Comparison of ENCODE assay signal across 19 cellular contexts in the genomic region with DNA sequence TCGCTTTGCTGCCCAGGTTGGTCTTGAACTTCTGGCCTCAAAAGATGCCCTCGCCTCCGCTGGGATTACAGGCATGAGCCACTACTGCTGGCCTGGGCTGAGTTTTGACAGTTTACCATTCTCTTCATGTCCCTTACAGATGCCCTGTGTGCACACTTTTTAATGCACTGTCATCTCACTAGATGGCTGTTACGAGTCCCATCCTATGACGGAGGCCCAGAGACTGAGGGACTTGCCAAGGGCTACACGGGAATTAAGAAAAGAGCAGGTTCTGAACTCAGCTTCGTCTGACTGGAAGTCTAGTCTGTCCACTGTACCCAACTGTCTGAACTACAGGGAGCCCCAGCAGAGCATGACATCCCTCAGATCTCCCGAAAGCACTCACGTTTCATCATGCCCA.
DNase-seq lines count a peak whose midpoint lies in the region; ATAC-seq, FAIRE-seq and TF ChIP-seq lines count a peak whose summit lies in the region.
"Had no signal": no experiment of that assay in that cellular context is flagged by ENCODE, and none has a peak within 500 bp of the region (broad histone marks: within the 10 kb centered on the region; RNA-seq: fewer than 3 reads in every experiment).

No MANE protein-coding gene starts in this region.

- H3K27ac ChIP-seq in HepG2 (ENCODE audit: extremely low read length, insufficient read depth, low read length) (no peak overlapping the region), right lobe of liver (no peak overlapping the region)

- BruUV-seq in HepG2 (replicated peaks; lab: Mats Ljungman, UMichigan), result no TSS peak

- ATAC-seq in HepG2 (no peak), right lobe of liver (no peak)

- no peak for FAIRE-seq in HepG2 (lab: Jason Lieb, UNC)
- FAIRE-seq in urothelium cell line (lab: Jason Lieb, UNC), result no peak
- FAIRE-seq: A204.1, RCC 7860 had no signal

- H3K9me3 ChIP-seq in HepG2 (ENCODE audit: low read length), result no peaks in the 10 kb centered on the region
- no peaks in the 10 kb centered on the region for H3K9me3 ChIP-seq in right lobe of liver
- H3K9me3 ChIP-seq: SK-N-SH had no signal

- H3K4me2 ChIP-seq in HepG2 (ENCODE audit: low read depth, low read length), result no peak overlapping the region
- H3K4me2 ChIP-seq: SK-N-SH had no signal

- H3K9ac ChIP-seq in HepG2 (ENCODE audit: insufficient read depth, low read depth, low read length), result no peak overlapping the region
- H3K9ac ChIP-seq: SK-N-SH had no signal

- H3K27me3 ChIP-seq in HepG2 (ENCODE audit: control insufficient read depth in 1 of 2, insufficient read depth in 2 of 2, low read length in 2 of 2), result peaks cover 0 to 23% of the 10 kb centered on the region in 2 experiments; a peak in 2 of 5 replicates
- no peaks in the 10 kb centered on the region for H3K27me3 ChIP-seq in right lobe of liver

- peaks cover 3% of the 10 kb centered on the region for H3K27me3 Mint-ChIP-seq in endothelial cell (ENCODE audit: unreplicated experiment)

- H3K36me3 ChIP-seq in HepG2 (replicated peaks in 1 of 2; ENCODE audit: control insufficient read depth in 1 of 2, insufficient read depth in 2 of 2, low read length in 2 of 2) (no peaks in the 10 kb centered on the region), right lobe of liver (no peaks in the 10 kb centered on the region)

- no peaks in the 10 kb centered on the region for H3K36me3 Mint-ChIP-seq in endothelial cell (ENCODE audit: low read depth, unreplicated experiment)
- H3K36me3 Mint-ChIP-seq: CD14-positive monocyte had no signal

- intact Hi-C loops in HepG2 (cut with micrococcal nuclease; ENCODE audit: unreplicated experiment) (no loop called here), right lobe of liver (cut with DNase I) (no loop called here)

- peak overlapping the region; percentile 54 for H3K27ac Mint-ChIP-seq in endothelial cell (ENCODE audit: unreplicated experiment)
- H3K27ac Mint-ChIP-seq: CD14-positive monocyte had no signal

- H3K4me1 ChIP-seq in HepG2 (ENCODE audit: insufficient read depth, low read length) (peaks cover 24% of the 10 kb centered on the region), right lobe of liver (peaks cover 0 to 7% (median 2%) of the 10 kb centered on the region in 4 donors)

- no peaks in the 10 kb centered on the region for H3K79me2 ChIP-seq in HepG2 (ENCODE audit: insufficient read depth, low read length)

- POLR2A ChIA-PET in HepG2 (lab: Yijun Ruan, JAX), result no interaction called here

- TF ChIP-seq EP300 in HepG2 (IDR thresholded peaks at IDR 0.05; ENCODE audit: low read depth in 2 of 2, low read length in 2 of 2) (no peak), HepG2 (CRISPR knock-in tag; IDR thresholded peaks at IDR 0.05; ENCODE audit: borderline replicate concordance) (no peak)

- no peak for DNase-seq in HepG2 (ENCODE audit: low spot score)
- no peak for DNase-seq in right lobe of liver
- DNase-seq in RPMI8226, result peak; percentile 41
- no peak for DNase-seq in endothelial cell (ENCODE audit: low spot score)
- DNase-seq in urothelium cell line (ENCODE audit: low spot score), result no peak
- no peak for DNase-seq in stimulated activated CD4-positive, alpha-beta T cell treated with anti-CD3 and anti-CD28 coated beads, Interleukin-2, amount 100 ng/mL, for 24 hours
- no peak for DNase-seq in hypothalamus (lab: John Stamatoyannopoulos, UW)
- DNase-seq: EL, GF-D8, KG1, NCI-H1417, NCI-H1694 treated with DMSO at 0.1 percent for 48 hours, NCI-H2107, NCI-H446 treated with DMSO at 0.1 percent for 48 hours, NCI-H526 treated with DMSO at 0.1 percent for 48 hours, SK-N-SH had no signal

- WGBS in HepG2 (ENCODE audit: low lambda C conversion rate), result 45% methylated on average over 9 of the region's 9 CpGs
- WGBS in right lobe of liver (ENCODE audit: insufficient coverage, low coverage, low lambda C conversion rate, missing lambda C conversion rate), result 65% methylated on average over 3 of the region's 9 CpGs

- TF ChIP-seq CTCF in HepG2 (CRISPR knock-in tag; IDR thresholded peaks at IDR 0.05), result peak; percentile 20; the same call in 1 of the 2 replicates
- no peak for TF ChIP-seq CTCF in right lobe of liver (IDR thresholded peaks at IDR 0.05)
- no peak for TF ChIP-seq CTCF in endothelial cell (IDR thresholded peaks at IDR 0.05; ENCODE audit: unreplicated experiment)

- no peaks in the 10 kb centered on the region for H3K4me1 Mint-ChIP-seq in endothelial cell (ENCODE audit: unreplicated experiment)

- no peak overlapping the region for H3K4me3 ChIP-seq in HepG2 (replicated peaks in 1 of 3; ENCODE audit: insufficient read depth in 1 of 3, low read depth in 2 of 3, low read length in 3 of 3)
- no peak overlapping the region for H3K4me3 ChIP-seq in right lobe of liver

- TF ChIP-seq RAD21 in HepG2 (CRISPR knock-in tag; IDR thresholded peaks at IDR 0.05), result no peak

- in situ Hi-C loops in HepG2 (cut with HindIII; ENCODE audit: extremely low pct_ligation_motif_present, low pct_unique_long_range_greater_than_20kb), result loop anchor here (25.0 kb wide), 1 partner anchor 342 kb away; no protein-coding TSS in a partner anchor

- H3K4me3 Mint-ChIP-seq in endothelial cell (ENCODE audit: unreplicated experiment), result no peak overlapping the region
- H3K4me3 Mint-ChIP-seq: CD14-positive monocyte had no signal

- TF ChIP-seq POLR2A in HepG2 (IDR thresholded peaks at IDR 0.05; ENCODE audit: insufficient read depth in 1 of 2, low read depth in 2 of 2, low read length in 2 of 2), result no peak
- no peak for TF ChIP-seq POLR2A in right lobe of liver (IDR thresholded peaks at IDR 0.05)

- CTCF ChIA-PET in HepG2 (lab: Yijun Ruan, JAX; ENCODE audit: low intra/inter-chr PET ratio, low total read pairs), result no interaction called here

- no peaks in the 10 kb centered on the region for H3K9me3 Mint-ChIP-seq in endothelial cell (ENCODE audit: unreplicated experiment)

- H2AFZ ChIP-seq in HepG2 (ENCODE audit: low read length), result no peak overlapping the region

- no peaks in the 10 kb centered on the region for H4K20me1 ChIP-seq in HepG2 (ENCODE audit: insufficient read depth, low read length)

TF ChIP-seq in HepG2, 621 proteins besides CTCF, POLR2A, EP300 and RAD21:
- TF ChIP-seq ZNF879 (CRISPR knock-in tag; IDR thresholded peaks at IDR 0.05), result no peak
- TF ChIP-seq ZNF234 (CRISPR knock-in tag; conservative IDR thresholded peaks at IDR 0.05), result no peak
- TF ChIP-seq SRSF4 (IDR thresholded peaks at IDR 0.05; ENCODE audit: low read depth, low read length, poor library complexity, severe bottlenecking), result no peak
- no peak for TF ChIP-seq SETDB1 (CRISPR knock-in tag; IDR thresholded peaks at IDR 0.05; ENCODE audit: borderline replicate concordance)
- no peak for TF ChIP-seq NR2F2 (IDR thresholded peaks at IDR 0.05; ENCODE audit: borderline replicate concordance, low read depth)
- TF ChIP-seq, protein P1, sequence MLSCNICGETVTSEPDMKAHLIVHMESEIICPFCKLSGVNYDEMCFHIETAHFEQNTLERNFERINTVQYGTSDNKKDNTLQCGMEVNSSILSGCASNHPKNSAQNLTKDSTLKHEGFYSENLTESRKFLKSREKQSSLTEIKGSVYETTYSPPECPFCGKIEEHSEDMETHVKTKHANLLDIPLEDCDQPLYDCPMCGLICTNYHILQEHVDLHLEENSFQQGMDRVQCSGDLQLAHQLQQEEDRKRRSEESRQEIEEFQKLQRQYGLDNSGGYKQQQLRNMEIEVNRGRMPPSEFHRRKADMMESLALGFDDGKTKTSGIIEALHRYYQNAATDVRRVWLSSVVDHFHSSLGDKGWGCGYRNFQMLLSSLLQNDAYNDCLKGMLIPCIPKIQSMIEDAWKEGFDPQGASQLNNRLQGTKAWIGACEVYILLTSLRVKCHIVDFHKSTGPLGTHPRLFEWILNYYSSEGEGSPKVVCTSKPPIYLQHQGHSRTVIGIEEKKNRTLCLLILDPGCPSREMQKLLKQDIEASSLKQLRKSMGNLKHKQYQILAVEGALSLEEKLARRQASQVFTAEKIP (CRISPR knock-in tag; IDR thresholded peaks at IDR 0.05; ENCODE audit: borderline replicate concordance), result no peak
- no peak for TF ChIP-seq DNMT3B (CRISPR knock-in tag; conservative IDR thresholded peaks at IDR 0.05)
- TF ChIP-seq ZNF121 (CRISPR knock-in tag; IDR thresholded peaks at IDR 0.05), result no peak
- no peak for TF ChIP-seq TAF1 (CRISPR knock-in tag; IDR thresholded peaks at IDR 0.05)
- no peak for TF ChIP-seq PAF1 (CRISPR knock-in tag; IDR thresholded peaks at IDR 0.05)
- no peak for TF ChIP-seq NFIB (CRISPR knock-in tag; IDR thresholded peaks at IDR 0.05; ENCODE audit: borderline replicate concordance)
- TF ChIP-seq ZNF777 (CRISPR knock-in tag; IDR thresholded peaks at IDR 0.05), result no peak
- TF ChIP-seq, protein P2, sequence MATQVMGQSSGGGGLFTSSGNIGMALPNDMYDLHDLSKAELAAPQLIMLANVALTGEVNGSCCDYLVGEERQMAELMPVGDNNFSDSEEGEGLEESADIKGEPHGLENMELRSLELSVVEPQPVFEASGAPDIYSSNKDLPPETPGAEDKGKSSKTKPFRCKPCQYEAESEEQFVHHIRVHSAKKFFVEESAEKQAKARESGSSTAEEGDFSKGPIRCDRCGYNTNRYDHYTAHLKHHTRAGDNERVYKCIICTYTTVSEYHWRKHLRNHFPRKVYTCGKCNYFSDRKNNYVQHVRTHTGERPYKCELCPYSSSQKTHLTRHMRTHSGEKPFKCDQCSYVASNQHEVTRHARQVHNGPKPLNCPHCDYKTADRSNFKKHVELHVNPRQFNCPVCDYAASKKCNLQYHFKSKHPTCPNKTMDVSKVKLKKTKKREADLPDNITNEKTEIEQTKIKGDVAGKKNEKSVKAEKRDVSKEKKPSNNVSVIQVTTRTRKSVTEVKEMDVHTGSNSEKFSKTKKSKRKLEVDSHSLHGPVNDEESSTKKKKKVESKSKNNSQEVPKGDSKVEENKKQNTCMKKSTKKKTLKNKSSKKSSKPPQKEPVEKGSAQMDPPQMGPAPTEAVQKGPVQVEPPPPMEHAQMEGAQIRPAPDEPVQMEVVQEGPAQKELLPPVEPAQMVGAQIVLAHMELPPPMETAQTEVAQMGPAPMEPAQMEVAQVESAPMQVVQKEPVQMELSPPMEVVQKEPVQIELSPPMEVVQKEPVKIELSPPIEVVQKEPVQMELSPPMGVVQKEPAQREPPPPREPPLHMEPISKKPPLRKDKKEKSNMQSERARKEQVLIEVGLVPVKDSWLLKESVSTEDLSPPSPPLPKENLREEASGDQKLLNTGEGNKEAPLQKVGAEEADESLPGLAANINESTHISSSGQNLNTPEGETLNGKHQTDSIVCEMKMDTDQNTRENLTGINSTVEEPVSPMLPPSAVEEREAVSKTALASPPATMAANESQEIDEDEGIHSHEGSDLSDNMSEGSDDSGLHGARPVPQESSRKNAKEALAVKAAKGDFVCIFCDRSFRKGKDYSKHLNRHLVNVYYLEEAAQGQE (IDR thresholded peaks at IDR 0.05; ENCODE audit: borderline replicate concordance in 1 of 2, low read depth in 1 of 2, low read length in 2 of 2), result no peak
- TF ChIP-seq CBFB (CRISPR knock-in tag; IDR thresholded peaks at IDR 0.05), result no peak
- no peak for TF ChIP-seq CC2D1A (CRISPR knock-in tag; IDR thresholded peaks at IDR 0.05)
